In genomic region chr15:24761704-24762302, GRCh38 we compare ENCODE assay signal across 9 cellular contexts.
DNase-seq lines count a peak whose midpoint lies in the region; ATAC-seq and TF ChIP-seq lines count a peak whose summit lies in the region.
"Had no signal": no experiment of that assay in that cellular context is flagged by ENCODE, and none has a peak within 500 bp of the region (broad histone marks: within the 10 kb centered on the region; RNA-seq: fewer than 3 reads in every experiment).

No MANE protein-coding gene starts in this region.

- H3K79me2 ChIP-seq in HCT116 (ENCODE audit: insufficient read depth, low read length) = no peaks in the 10 kb centered on the region

- CTCF ChIA-PET in HCT116 (lab: Charles Lee) = no interaction called here
- CTCF ChIA-PET in activated CD8-positive, alpha-beta memory T cell treated with anti-CD3 and anti-CD28 coated beads, Interleukin-2, amount 10 ng/mL, durations not matched to agents 7 days and 5 days (lab: Charles Lee) = no interaction called here

- peak in 2 of 3 experiments; percentile 26 to 41; a peak in 2 of 6 replicates for TF ChIP-seq CTCF in HCT116 (IDR thresholded peaks at IDR 0.05 in 2 of 3, conservative IDR thresholded peaks at IDR 0.05 in 1 of 3; ENCODE audit: borderline replicate concordance in 1 of 3, insufficient read depth in 1 of 3, low read depth in 2 of 3, low read length in 2 of 3)
- peak; percentile 18 for TF ChIP-seq CTCF in kidney epithelial cell (IDR thresholded peaks at IDR 0.05; ENCODE audit: insufficient read depth, low read length, poor library complexity, severe bottlenecking)

- RAD21 ChIA-PET in HCT116 (lab: Charles Lee; ENCODE audit: low non-redundant PET in 1 of 2, low total read pairs in 2 of 2, uncharacterized antibody in 2 of 2, unreplicated experiment in 2 of 2) = no interaction called here

- POLR2A ChIA-PET in HCT116 (lab: Charles Lee) = no interaction called here

- H3K9me3 ChIP-seq in HCT116 (ENCODE audit: control insufficient read depth in 1 of 2, insufficient read depth in 1 of 2, low read depth in 1 of 2, low read length in 2 of 2) (peaks cover 17 to 45% of the 10 kb centered on the region in 2 experiments; a peak in 2 of 4 replicates), adipocyte (ENCODE audit: control insufficient read depth, low read length) (no peaks in the 10 kb centered on the region)

- H2AFZ ChIP-seq in HCT116 (ENCODE audit: low read depth, low read length, poor library complexity, severe bottlenecking) = no peak overlapping the region

- H3K27me3 ChIP-seq in HCT116 (ENCODE audit: insufficient read depth, low read length) (no peaks in the 10 kb centered on the region), adipocyte (replicated peaks; ENCODE audit: control insufficient read depth, insufficient read depth, low read length) (no peaks in the 10 kb centered on the region), kidney epithelial cell (ENCODE audit: control insufficient read depth, insufficient read depth, low read length) (no peaks in the 10 kb centered on the region), H7 (ENCODE audit: control insufficient read depth, insufficient read depth, low read length) (no peaks in the 10 kb centered on the region)

- no TSS peak for BruUV-seq in HCT116 (replicated peaks; lab: Mats Ljungman, UMichigan)

- H4K20me1 ChIP-seq in HCT116 (ENCODE audit: insufficient read depth) = no peaks in the 10 kb centered on the region

- no peaks in the 10 kb centered on the region for H3K9me2 ChIP-seq in HCT116 (ENCODE audit: insufficient read depth)

- H3K36me3 ChIP-seq in HCT116 (ENCODE audit: control insufficient read depth in 1 of 2, insufficient read depth in 2 of 2, low read length in 2 of 2) = no peaks in the 10 kb centered on the region
- H3K36me3 ChIP-seq in adipocyte (ENCODE audit: control insufficient read depth, insufficient read depth, low read length, severe bottlenecking) = no peaks in the 10 kb centered on the region
- H3K36me3 ChIP-seq in kidney epithelial cell (ENCODE audit: control insufficient read depth, insufficient read depth, low read length) = no peaks in the 10 kb centered on the region
- H3K36me3 ChIP-seq in H7 (replicated peaks; ENCODE audit: control insufficient read depth, insufficient read depth, low read length) = no peaks in the 10 kb centered on the region

- H3K4me3 ChIP-seq in HCT116 (replicated peaks in 1 of 2; ENCODE audit: low read depth in 1 of 2, low read length in 2 of 2) = no peak overlapping the region
- H3K4me3 ChIP-seq in adipocyte (ENCODE audit: low read length) = no peak overlapping the region
- no peak overlapping the region for H3K4me3 ChIP-seq in kidney epithelial cell (ENCODE audit: low read depth, low read length)
- H3K4me3 ChIP-seq in H7 (ENCODE audit: insufficient read depth, low read depth, low read length) = no peak overlapping the region

- H3K9me3 Mint-ChIP-seq in activated CD8-positive, alpha-beta memory T cell treated with anti-CD3 and anti-CD28 coated beads, Interleukin-2, amount 10 ng/mL, durations not matched to agents 7 days and 5 days (ENCODE audit: low read depth) = peaks cover 5% of the 10 kb centered on the region

- no peaks in the 10 kb centered on the region for H3K4me1 Mint-ChIP-seq in activated CD8-positive, alpha-beta memory T cell treated with anti-CD3 and anti-CD28 coated beads, Interleukin-2, amount 10 ng/mL, durations not matched to agents 7 days and 5 days

- no peak overlapping the region for H3K4me3 Mint-ChIP-seq in activated CD8-positive, alpha-beta memory T cell treated with anti-CD3 and anti-CD28 coated beads, Interleukin-2, amount 10 ng/mL, durations not matched to agents 7 days and 5 days

- TF ChIP-seq RAD21 in HCT116 (IDR thresholded peaks at IDR 0.05; ENCODE audit: low read depth) = no peak

- ATAC-seq in HCT116 = no peak
- ATAC-seq in activated CD8-positive, alpha-beta memory T cell treated with anti-CD3 and anti-CD28 coated beads, Interleukin-2, amount 10 ng/mL, durations not matched to agents 7 days and 5 days = no peak

- H3K27ac ChIP-seq in HCT116 (ENCODE audit: low read depth, low read length) = no peak overlapping the region

- H3K4me1 ChIP-seq in HCT116 (ENCODE audit: control insufficient read depth in 1 of 2, insufficient read depth in 2 of 2, low read length in 2 of 2) (no peaks in the 10 kb centered on the region), adipocyte (ENCODE audit: control insufficient read depth, insufficient read depth, low read length) (no peaks in the 10 kb centered on the region)

- H3K4me2 ChIP-seq in HCT116 (ENCODE audit: low read length) = no peak overlapping the region

- H3K36me3 Mint-ChIP-seq in activated CD8-positive, alpha-beta memory T cell treated with anti-CD3 and anti-CD28 coated beads, Interleukin-2, amount 10 ng/mL, durations not matched to agents 7 days and 5 days = no peaks in the 10 kb centered on the region

- H3K27me3 Mint-ChIP-seq in activated CD8-positive, alpha-beta memory T cell treated with anti-CD3 and anti-CD28 coated beads, Interleukin-2, amount 10 ng/mL, durations not matched to agents 7 days and 5 days = no peaks in the 10 kb centered on the region

- H3K27ac Mint-ChIP-seq in activated CD8-positive, alpha-beta memory T cell treated with anti-CD3 and anti-CD28 coated beads, Interleukin-2, amount 10 ng/mL, durations not matched to agents 7 days and 5 days = no peak overlapping the region

- H3K9ac ChIP-seq in HCT116 (ENCODE audit: low read length) = no peak overlapping the region
- no peak overlapping the region for H3K9ac ChIP-seq in adipocyte (ENCODE audit: low read length)

- DNase-seq in AG08396 (ENCODE audit: low spot score) = peak; percentile 23
- no peak for DNase-seq in HCT116 (ENCODE audit: low read depth, low spot score)
- DNase-seq in adipocyte (ENCODE audit: low read depth) = peak; percentile 38
- no peak for DNase-seq in kidney epithelial cell (ENCODE audit: low read depth)
- DNase-seq in activated CD8-positive, alpha-beta memory T cell treated with anti-CD3 and anti-CD28 coated beads, Interleukin-2, amount 50 U/mL, for 48 hours = no peak
- DNase-seq in H7 = no peak
- no peak for DNase-seq in mucosa of gallbladder (ENCODE audit: low spot score)
- no peak for DNase-seq in activated CD8-positive, alpha-beta memory T cell treated with anti-CD3 and anti-CD28 coated beads, Interleukin-2, amount 10 ng/mL, durations not matched to agents 7 days and 5 days
- DNase-seq: NCI-H1930 had no signal

- intact Hi-C loops in HCT116 (cut with micrococcal nuclease) = no loop called here

- no peak for TF ChIP-seq POLR2A in HCT116 (IDR thresholded peaks at IDR 0.05; ENCODE audit: borderline replicate concordance, extremely low read depth, insufficient read depth, insufficient read length)

TF ChIP-seq in HCT116, 20 proteins besides CTCF, POLR2A, EP300 and RAD21 (continues in another document):
- TF ChIP-seq ATF3 (IDR thresholded peaks at IDR 0.05) (no peak), CEBPB (IDR thresholded peaks at IDR 0.05; ENCODE audit: low read depth) (no peak), SIN3A (IDR thresholded peaks at IDR 0.05; ENCODE audit: low read depth) (no peak), ZFX (IDR thresholded peaks at IDR 0.05) (no peak), EGR1 (IDR thresholded peaks at IDR 0.05; ENCODE audit: low read depth) (no peak), SP1 (IDR thresholded peaks at IDR 0.05; ENCODE audit: low read depth) (no peak), ELF1 (IDR thresholded peaks at IDR 0.05; ENCODE audit: borderline replicate concordance, low read depth) (no peak), REST (IDR thresholded peaks at IDR 0.05; ENCODE audit: low read depth) (no peak), EZH2phosphoT487 (IDR thresholded peaks at IDR 0.05; ENCODE audit: borderline replicate concordance) (no peak), TCF7L2 (IDR thresholded peaks at IDR 0.05; ENCODE audit: borderline replicate concordance, extremely low read depth, insufficient read depth, insufficient read length) (no peak)

Comparison
In these comparisons a context has a peak if more than half of its experiments do, and no peak if none do; other contexts are left out.
1. DNase-seq: peak in AG08396 (single experiment) and adipocyte (single experiment); none in HCT116 (single experiment), kidney epithelial cell (single experiment), activated CD8-positive, alpha-beta memory T cell treated with anti-CD3 and anti-CD28 coated beads, Interleukin-2, amount 50 U/mL, for 48 hours (single experiment), H7 (single experiment), mucosa of gallbladder (single experiment) and activated CD8-positive, alpha-beta memory T cell treated with anti-CD3 and anti-CD28 coated beads, Interleukin-2, amount 10 ng/mL, durations not matched to agents 7 days and 5 days (single experiment).